Comparison of ENCODE assay signal across 22 cellular contexts in the genomic region with DNA sequence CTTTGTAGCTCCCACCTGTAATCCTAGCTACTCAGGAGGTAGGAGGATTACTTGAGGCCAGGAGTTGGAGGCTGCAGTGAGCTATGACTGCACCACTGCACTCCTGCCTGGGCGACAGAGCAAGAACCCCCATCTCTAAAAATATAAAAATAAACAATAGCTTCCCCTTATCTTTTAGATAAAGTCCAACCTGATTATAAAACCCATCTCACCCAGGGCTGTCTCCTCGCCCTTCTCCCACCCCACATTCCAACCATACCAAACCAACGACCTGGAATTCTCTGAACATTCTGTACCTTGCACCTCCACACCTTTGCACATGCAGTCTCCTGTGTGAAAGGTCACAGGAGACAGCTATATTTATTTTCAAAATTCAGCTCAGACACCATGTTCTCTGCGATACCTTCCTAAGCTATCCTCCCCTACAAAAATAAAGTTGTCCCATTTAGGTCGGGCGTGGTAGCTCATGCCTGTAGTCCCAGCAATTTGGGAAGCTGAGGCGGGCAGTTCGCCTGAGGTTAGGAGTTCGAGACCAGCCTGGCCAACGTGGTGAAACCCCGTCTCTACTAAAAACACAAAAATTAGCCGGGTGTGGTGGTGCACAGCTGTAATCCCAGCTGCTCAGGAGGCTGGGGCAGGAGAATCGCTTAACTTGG. TPM values are rescaled to one million over a fixed set of nuclear protein-coding genes. Genes with fewer than 3 reads are reported as not detected.
DNase-seq lines count a peak whose midpoint lies in the region; ATAC-seq, FAIRE-seq and TF ChIP-seq lines count a peak whose summit lies in the region.
"Had no signal": no experiment of that assay in that cellular context is flagged by ENCODE, and none has a peak within 500 bp of the region (broad histone marks: within the 10 kb centered on the region; RNA-seq: fewer than 3 reads in every experiment).

No MANE protein-coding gene starts in this region.

- CTCF ChIA-PET in HCT116 (lab: Charles Lee): interaction anchor here (0.7 to 1.2 kb wide), 3 partner anchors 12 to 48 kb away, joined by 3 to 4 read pairs (median 4); no protein-coding TSS in a partner anchor
- CTCF ChIA-PET in HepG2 (lab: Yijun Ruan, JAX; ENCODE audit: low intra/inter-chr PET ratio, low total read pairs): interaction anchor here (1.4 kb wide), 1 partner anchor 15 kb away, joined by 4 read pairs; no protein-coding TSS in a partner anchor

- H4K20me1 ChIP-seq in HCT116 (ENCODE audit: insufficient read depth) (no peaks in the 10 kb centered on the region), astrocyte (ENCODE audit: insufficient read depth, low read length) (no peaks in the 10 kb centered on the region), HepG2 (ENCODE audit: insufficient read depth, low read length) (no peaks in the 10 kb centered on the region)

- BruUV-seq in HCT116 (replicated peaks; lab: Mats Ljungman, UMichigan) (no TSS peak), HepG2 (replicated peaks; lab: Mats Ljungman, UMichigan) (no TSS peak)

- TF ChIP-seq EP300 in HepG2 (IDR thresholded peaks at IDR 0.05; ENCODE audit: low read depth in 2 of 2, low read length in 2 of 2) (peak in 1 of 2 experiments; percentile 72; a peak in 2 of 4 replicates), HepG2 (CRISPR knock-in tag; IDR thresholded peaks at IDR 0.05; ENCODE audit: borderline replicate concordance) (no peak)

- ATAC-seq in HCT116: peak; percentile 60; the same call in 1 of the 2 replicates
- ATAC-seq in HepG2: peak; percentile 91
- no peak for ATAC-seq in effector memory CD8-positive, alpha-beta T cell (replicated peaks)
- ATAC-seq: right cardiac atrium had no signal

- H3K27ac Mint-ChIP-seq in astrocyte (ENCODE audit: unreplicated experiment): no peak overlapping the region
- H3K27ac Mint-ChIP-seq in effector memory CD8-positive, alpha-beta T cell: no peak overlapping the region
- H3K27ac Mint-ChIP-seq: activated CD4-positive, alpha-beta T cell treated with anti-CD3 and anti-CD28 coated beads, Interleukin-2, amount 10 ng/mL, durations not matched to agents 7 days and 5 days; activated naive CD8-positive, alpha-beta T cell; H9 had no signal

- WGBS in HepG2 (ENCODE audit: low lambda C conversion rate): 34% methylated on average over 13 of the region's 13 CpGs
- WGBS in small intestine, 3 donors: 67 to 74% (median 67%) methylated on average over 13 of the region's 13 CpGs

- RAD21 ChIA-PET in HCT116 (lab: Charles Lee; ENCODE audit: low non-redundant PET in 1 of 2, low total read pairs in 2 of 2, uncharacterized antibody in 2 of 2, unreplicated experiment in 2 of 2): interaction anchor here in 1 of 2 experiments (1.1 kb wide), 1 partner anchor 15 kb away, joined by 3 read pairs; no protein-coding TSS in a partner anchor

- H3K4me3 ChIP-seq in HCT116 (replicated peaks in 1 of 2; ENCODE audit: low read depth in 1 of 2, low read length in 2 of 2): no peak overlapping the region
- no peak overlapping the region for H3K4me3 ChIP-seq in astrocyte (ENCODE audit: insufficient read depth, low read depth, low read length)
- no peak overlapping the region for H3K4me3 ChIP-seq in HepG2 (replicated peaks in 1 of 3; ENCODE audit: insufficient read depth in 1 of 3, low read depth in 2 of 3, low read length in 3 of 3)
- H3K4me3 ChIP-seq in small intestine (ENCODE audit: low read depth in 1 of 2, low read length in 2 of 2): no peak overlapping the region
- H3K4me3 ChIP-seq in tibial artery: no peak overlapping the region
- H3K4me3 ChIP-seq: ascending aorta, lung, SJCRH30 had no signal

- no peaks in the 10 kb centered on the region for H3K9me3 ChIP-seq in HCT116 (ENCODE audit: control insufficient read depth in 1 of 2, insufficient read depth in 1 of 2, low read depth in 1 of 2, low read length in 2 of 2)
- H3K9me3 ChIP-seq in astrocyte (ENCODE audit: insufficient read depth, low read depth, low read length): no peaks in the 10 kb centered on the region
- H3K9me3 ChIP-seq in HepG2 (ENCODE audit: low read length): no peaks in the 10 kb centered on the region
- no peaks in the 10 kb centered on the region for H3K9me3 ChIP-seq in small intestine (ENCODE audit: control insufficient read depth, low read depth)
- H3K9me3 ChIP-seq in tibial artery: no peaks in the 10 kb centered on the region
- H3K9me3 ChIP-seq: ascending aorta, SJCRH30 had no signal

- H3K4me3 Mint-ChIP-seq in astrocyte (ENCODE audit: unreplicated experiment): peak overlapping the region; percentile 45
- H3K4me3 Mint-ChIP-seq in effector memory CD8-positive, alpha-beta T cell: no peak overlapping the region
- H3K4me3 Mint-ChIP-seq: activated CD4-positive, alpha-beta T cell treated with anti-CD3 and anti-CD28 coated beads, Interleukin-2, amount 10 ng/mL, durations not matched to agents 7 days and 5 days; activated naive CD8-positive, alpha-beta T cell; H9 had no signal

- H3K36me3 ChIP-seq in HCT116 (ENCODE audit: control insufficient read depth in 1 of 2, insufficient read depth in 2 of 2, low read length in 2 of 2): no peaks in the 10 kb centered on the region
- no peaks in the 10 kb centered on the region for H3K36me3 ChIP-seq in astrocyte (ENCODE audit: insufficient read depth, low read length)
- no peaks in the 10 kb centered on the region for H3K36me3 ChIP-seq in HepG2 (replicated peaks in 1 of 2; ENCODE audit: control insufficient read depth in 1 of 2, insufficient read depth in 2 of 2, low read length in 2 of 2)
- peaks cover 0 to 2% of the 10 kb centered on the region in 2 donors for H3K36me3 ChIP-seq in small intestine (ENCODE audit: control insufficient read depth in 2 of 2, insufficient read depth in 2 of 2, low read length in 2 of 2)
- H3K36me3 ChIP-seq in tibial artery: no peaks in the 10 kb centered on the region
- H3K36me3 ChIP-seq: ascending aorta had no signal

- no peak overlapping the region for H3K27ac ChIP-seq in HCT116 (ENCODE audit: low read depth, low read length)
- H3K27ac ChIP-seq in astrocyte (ENCODE audit: low read depth, low read length): no peak overlapping the region
- peak overlapping the region; percentile 45 for H3K27ac ChIP-seq in HepG2 (ENCODE audit: extremely low read length, insufficient read depth, low read length)
- H3K27ac ChIP-seq in small intestine (ENCODE audit: low read depth in 1 of 2, low read length in 1 of 2): peak overlapping the region; percentile 55 to 86
- H3K27ac ChIP-seq in tibial artery: no peak overlapping the region
- H3K27ac ChIP-seq: ascending aorta, KMS-11, SJCRH30 had no signal

- peaks cover 1% of the 10 kb centered on the region for H3K9me3 Mint-ChIP-seq in astrocyte (ENCODE audit: unreplicated experiment)
- no peaks in the 10 kb centered on the region for H3K9me3 Mint-ChIP-seq in effector memory CD8-positive, alpha-beta T cell
- H3K9me3 Mint-ChIP-seq: activated CD4-positive, alpha-beta T cell treated with anti-CD3 and anti-CD28 coated beads, Interleukin-2, amount 10 ng/mL, durations not matched to agents 7 days and 5 days; H9 had no signal

- intact Hi-C loops in HCT116 (cut with micrococcal nuclease): no loop called here
- intact Hi-C loops in HepG2 (cut with micrococcal nuclease; ENCODE audit: unreplicated experiment): loop anchor here (1.0 kb wide), 1 partner anchor 46 kb away; no protein-coding TSS in a partner anchor
- intact Hi-C loops in head of caudate nucleus (cut with DNase I): no loop called here
- intact Hi-C loops in tibial artery (cut with DNase I; ENCODE audit: low total_unique reads): no loop called here

- POLR2A ChIA-PET in HCT116 (lab: Charles Lee) (no interaction called here), HepG2 (lab: Yijun Ruan, JAX) (interaction anchor here (0.7 to 3.4 kb wide), 15 partner anchors 9 to 218 kb away, joined by 3 to 26 read pairs (median 5); a partner anchor contains a TSS)

- peaks cover 2% of the 10 kb centered on the region for H3K36me3 Mint-ChIP-seq in astrocyte (ENCODE audit: low read depth, unreplicated experiment)
- no peaks in the 10 kb centered on the region for H3K36me3 Mint-ChIP-seq in effector memory CD8-positive, alpha-beta T cell (ENCODE audit: insufficient read depth)
- H3K36me3 Mint-ChIP-seq: activated naive CD8-positive, alpha-beta T cell had no signal

- in situ Hi-C loops in HepG2 (cut with HindIII; ENCODE audit: extremely low pct_ligation_motif_present, low pct_unique_long_range_greater_than_20kb) (no loop called here), KBM-7 (cut with MboI; ENCODE audit: low pct_unique_long_range_greater_than_20kb, low sequenced_read_pairs) (no loop called here)

- peaks cover 2% of the 10 kb centered on the region for H3K4me1 Mint-ChIP-seq in astrocyte (ENCODE audit: low read depth, unreplicated experiment)
- no peaks in the 10 kb centered on the region for H3K4me1 Mint-ChIP-seq in effector memory CD8-positive, alpha-beta T cell (ENCODE audit: low read depth in 2 of 2)

- H3K4me1 ChIP-seq in HCT116 (ENCODE audit: control insufficient read depth in 1 of 2, insufficient read depth in 2 of 2, low read length in 2 of 2): peaks cover 4 to 11% of the 10 kb centered on the region in 2 experiments; a peak in 3 of 4 replicates
- H3K4me1 ChIP-seq in astrocyte (ENCODE audit: insufficient read depth, low read length): no peaks in the 10 kb centered on the region
- H3K4me1 ChIP-seq in HepG2 (ENCODE audit: insufficient read depth, low read length): peaks cover 34% of the 10 kb centered on the region
- H3K4me1 ChIP-seq in small intestine (ENCODE audit: control insufficient read depth in 2 of 2, insufficient read depth in 1 of 2, low read depth in 1 of 2, low read length in 1 of 2): no peaks in the 10 kb centered on the region
- no peaks in the 10 kb centered on the region for H3K4me1 ChIP-seq in tibial artery
- H3K4me1 ChIP-seq: ascending aorta, SJCRH30 had no signal

- H3K27me3 ChIP-seq in HCT116 (ENCODE audit: insufficient read depth, low read length) (no peaks in the 10 kb centered on the region), astrocyte (ENCODE audit: insufficient read depth, low read length) (peaks cover 2% of the 10 kb centered on the region), HepG2 (ENCODE audit: control insufficient read depth in 1 of 2, insufficient read depth in 2 of 2, low read length in 2 of 2) (no peaks in the 10 kb centered on the region), small intestine (ENCODE audit: control insufficient read depth in 2 of 2, insufficient read depth in 2 of 2, low read length in 2 of 2) (no peaks in the 10 kb centered on the region), tibial artery (no peaks in the 10 kb centered on the region)
- H3K27me3 ChIP-seq: ascending aorta, SJCRH30 had no signal

- TF ChIP-seq RAD21 in HCT116 (IDR thresholded peaks at IDR 0.05; ENCODE audit: low read depth): no peak
- no peak for TF ChIP-seq RAD21 in HepG2 (CRISPR knock-in tag; IDR thresholded peaks at IDR 0.05)

- H3K4me2 ChIP-seq in HCT116 (ENCODE audit: low read length): peak overlapping the region; percentile 31; the same call in 1 of the 2 replicates
- no peak overlapping the region for H3K4me2 ChIP-seq in astrocyte (ENCODE audit: low read length)
- H3K4me2 ChIP-seq in HepG2 (ENCODE audit: low read depth, low read length): peak overlapping the region; percentile 34
- H3K4me2 ChIP-seq: KMS-11 had no signal

- no peaks in the 10 kb centered on the region for H3K79me2 ChIP-seq in HCT116 (ENCODE audit: insufficient read depth, low read length)
- H3K79me2 ChIP-seq in astrocyte (ENCODE audit: insufficient read depth, low read length): no peaks in the 10 kb centered on the region
- H3K79me2 ChIP-seq in HepG2 (ENCODE audit: insufficient read depth, low read length): no peaks in the 10 kb centered on the region

- H2AFZ ChIP-seq in HCT116 (ENCODE audit: low read depth, low read length, poor library complexity, severe bottlenecking) (peak overlapping the region; percentile 51), astrocyte (ENCODE audit: low read depth, low read length) (no peak overlapping the region), HepG2 (ENCODE audit: low read length) (no peak overlapping the region)

- no peak overlapping the region for H3K9ac ChIP-seq in HCT116 (ENCODE audit: low read length)
- no peak overlapping the region for H3K9ac ChIP-seq in astrocyte (ENCODE audit: low read length)
- H3K9ac ChIP-seq in HepG2 (ENCODE audit: insufficient read depth, low read depth, low read length): no peak overlapping the region
- H3K9ac ChIP-seq: KMS-11 had no signal

- FAIRE-seq in astrocyte (lab: Jason Lieb, UNC): no peak
- FAIRE-seq in HepG2 (lab: Jason Lieb, UNC): peak; percentile 63
- FAIRE-seq in small intestine (lab: Jason Lieb, UNC): no peak
- FAIRE-seq: D721Med had no signal

- no peaks in the 10 kb centered on the region for H3K9me2 ChIP-seq in HCT116 (ENCODE audit: insufficient read depth)

- TF ChIP-seq POLR2A in HCT116 (IDR thresholded peaks at IDR 0.05; ENCODE audit: borderline replicate concordance, extremely low read depth, insufficient read depth, insufficient read length): no peak
- no peak for TF ChIP-seq POLR2A in HepG2 (IDR thresholded peaks at IDR 0.05; ENCODE audit: insufficient read depth in 1 of 2, low read depth in 2 of 2, low read length in 2 of 2)

- DNase-seq in HCT116 (ENCODE audit: low read depth, low spot score) (no peak), astrocyte (ENCODE audit: low read depth) (no peak), HepG2 (ENCODE audit: low spot score) (peak; percentile 95), small intestine (peak; percentile 91), head of caudate nucleus (no peak), KBM-7 (no peak), tibial artery (no peak)
- DNase-seq in effector memory CD8-positive, alpha-beta T cell: no peak
- DNase-seq: activated CD4-positive, alpha-beta T cell treated with anti-CD3 and anti-CD28 coated beads, Interleukin-2, amount 10 ng/mL, durations not matched to agents 7 days and 5 days; C1 segment of cervical spinal cord; EL; H9; NCI-H1694; NCI-H748 treated with DMSO at 0.1 percent for 48 hours; OCI-M1; right cardiac atrium; SJCRH30 had no signal

- TF ChIP-seq CTCF in HCT116 (IDR thresholded peaks at IDR 0.05 in 2 of 3, conservative IDR thresholded peaks at IDR 0.05 in 1 of 3; ENCODE audit: borderline replicate concordance in 1 of 3, insufficient read depth in 1 of 3, low read depth in 2 of 3, low read length in 2 of 3) (no peak), astrocyte (IDR thresholded peaks at IDR 0.05; ENCODE audit: insufficient read depth, low read depth, low read length) (no peak), HepG2 (CRISPR knock-in tag; IDR thresholded peaks at IDR 0.05) (no peak), tibial artery (IDR thresholded peaks at IDR 0.05) (no peak)

- peaks cover 3% of the 10 kb centered on the region for H3K27me3 Mint-ChIP-seq in astrocyte (ENCODE audit: low read depth, unreplicated experiment)
- peaks cover 46 to 51% of the 10 kb centered on the region in 2 donors for H3K27me3 Mint-ChIP-seq in effector memory CD8-positive, alpha-beta T cell

RNA-seq across cellular contexts. Expression of a gene that starts 7.7 kb away (rescaled TPM):
- 0.27 TPM for total RNA-seq in HCT116 (2021; ENCODE audit: unreplicated experiment)
- 0.04 and 0.23 TPM in 2 replicates for polyA plus RNA-seq in HCT116 (2012)
- 13.3 and 14.3 TPM in 2 replicates for total RNA-seq in astrocyte
- 0.07 and 0.13 TPM in 2 replicates for total RNA-seq in HepG2 (2016; rRNA removed; fragmentation: Illumina TruSeq; extraction: Trizol)
- not detected in 2 replicates for total RNA-seq in HepG2 (2016; cell fraction: cytosol; rRNA removed; fragmentation: Illumina TruSeq; extraction: Trizol; ENCODE audit: low read depth)
- total RNA-seq in HepG2 (2016; cell fraction: insoluble cytoplasmic fraction; rRNA removed; fragmentation: Illumina TruSeq; extraction: Trizol): 0.17 TPM in 1 of 2 replicates, not detected in the other
- 0.10 and 0.15 TPM in 2 replicates for total RNA-seq in HepG2 (2016; cell fraction: membrane; rRNA removed; fragmentation: Illumina TruSeq; extraction: Trizol)
- total RNA-seq in HepG2 (2016; cell fraction: nucleus; rRNA removed; fragmentation: Illumina TruSeq; extraction: Trizol): 0.38 TPM in 1 of 2 replicates, not detected in the other
- polyA plus RNA-seq in HepG2 (2011; rRNA removed): 0.63 and 1.1 TPM in 2 replicates
- 0.94 and 1.3 TPM in 2 replicates for polyA plus RNA-seq in HepG2 (2011; cell fraction: cytosol; rRNA removed)
- 2.3 and 2.5 TPM in 2 replicates for polyA plus RNA-seq in HepG2 (2011; cell fraction: nucleus; rRNA removed)
- polyA plus RNA-seq in HepG2 (2012): 1.3 and 1.7 TPM in 2 replicates
- polyA plus RNA-seq in HepG2 (2016; cell fraction: cytosol; fragmentation: Illumina TruSeq; extraction: Trizol; ENCODE audit: low read depth): not detected in 2 replicates
- 0.19 and 0.40 TPM in 2 replicates for polyA plus RNA-seq in HepG2 (2016; cell fraction: insoluble cytoplasmic fraction; fragmentation: Illumina TruSeq; extraction: Trizol; ENCODE audit: low read depth)
- 0.23 and 0.27 TPM in 2 replicates for polyA plus RNA-seq in HepG2 (2016; cell fraction: membrane; fragmentation: Illumina TruSeq; extraction: Trizol; ENCODE audit: low read depth)
- not detected in 2 replicates for polyA plus RNA-seq in HepG2 (2016; cell fraction: nucleus; fragmentation: Illumina TruSeq; extraction: Trizol; ENCODE audit: insufficient read depth, low read depth)
- 1.2 and 3.2 TPM in 2 replicates for polyA minus RNA-seq in HepG2 (2011; rRNA and poly(A)+ RNA removed; ENCODE audit: low replicate concordance)
- polyA minus RNA-seq in HepG2 (2011; cell fraction: cytosol; rRNA and poly(A)+ RNA removed): 0.44 TPM in 1 of 2 replicates, not detected in the other
- polyA minus RNA-seq in HepG2 (2011; cell fraction: nucleus; rRNA and poly(A)+ RNA removed): 0.50 and 0.90 TPM in 2 replicates
- polyA plus RNA-seq in small intestine: 100 to 1,000 TPM in 2 of 3 donors, 10 to 100 TPM in 1; 52.9 to 355 (median 218) TPM

RNA-seq across cellular contexts. Expression of a gene that starts 22.1 kb away (rescaled TPM):
- total RNA-seq in HCT116 (2021; ENCODE audit: unreplicated experiment) (134 TPM), astrocyte (169 and 182 TPM in 2 replicates), HepG2 (2016; rRNA removed; fragmentation: Illumina TruSeq; extraction: Trizol) (329 and 420 TPM in 2 replicates)
- 93.4 and 124 TPM in 2 replicates for polyA plus RNA-seq in HCT116 (2012)
- total RNA-seq in HepG2 (2016; cell fraction: cytosol; rRNA removed; fragmentation: Illumina TruSeq; extraction: Trizol; ENCODE audit: low read depth): 142 and 155 TPM in 2 replicates
- 341 and 464 TPM in 2 replicates for total RNA-seq in HepG2 (2016; cell fraction: insoluble cytoplasmic fraction; rRNA removed; fragmentation: Illumina TruSeq; extraction: Trizol)
- 156 and 160 TPM in 2 replicates for total RNA-seq in HepG2 (2016; cell fraction: membrane; rRNA removed; fragmentation: Illumina TruSeq; extraction: Trizol)
- total RNA-seq in HepG2 (2016; cell fraction: nucleus; rRNA removed; fragmentation: Illumina TruSeq; extraction: Trizol): 109 and 136 TPM in 2 replicates
- polyA plus RNA-seq in HepG2 (2011; rRNA removed) (118 and 123 TPM in 2 replicates), small intestine (100 to 1,000 TPM; 117 to 164 (median 147) TPM)
- 96.8 and 121 TPM in 2 replicates for polyA plus RNA-seq in HepG2 (2011; cell fraction: cytosol; rRNA removed)
- 57.8 and 65.3 TPM in 2 replicates for polyA plus RNA-seq in HepG2 (2011; cell fraction: nucleus; rRNA removed)
- 191 and 236 TPM in 2 replicates for polyA plus RNA-seq in HepG2 (2012)
- polyA plus RNA-seq in HepG2 (2016; cell fraction: cytosol; fragmentation: Illumina TruSeq; extraction: Trizol; ENCODE audit: low read depth): 177 and 226 TPM in 2 replicates
- polyA plus RNA-seq in HepG2 (2016; cell fraction: insoluble cytoplasmic fraction; fragmentation: Illumina TruSeq; extraction: Trizol; ENCODE audit: low read depth): 443 and 518 TPM in 2 replicates
- polyA plus RNA-seq in HepG2 (2016; cell fraction: membrane; fragmentation: Illumina TruSeq; extraction: Trizol; ENCODE audit: low read depth): 154 and 175 TPM in 2 replicates
- 256 and 271 TPM in 2 replicates for polyA plus RNA-seq in HepG2 (2016; cell fraction: nucleus; fragmentation: Illumina TruSeq; extraction: Trizol; ENCODE audit: insufficient read depth, low read depth)
- 17.7 and 30.4 TPM in 2 replicates for polyA minus RNA-seq in HepG2 (2011; rRNA and poly(A)+ RNA removed; ENCODE audit: low replicate concordance)
- 72.9 and 76.8 TPM in 2 replicates for polyA minus RNA-seq in HepG2 (2011; cell fraction: cytosol; rRNA and poly(A)+ RNA removed)
- polyA minus RNA-seq in HepG2 (2011; cell fraction: nucleus; rRNA and poly(A)+ RNA removed): 33.7 and 36.6 TPM in 2 replicates

RNA-seq across cellular contexts. Expression of a gene that starts 28.8 kb away (rescaled TPM):
- total RNA-seq in HCT116 (2021; ENCODE audit: unreplicated experiment) (17.8 TPM), astrocyte (911 and 1,063 TPM in 2 replicates), HepG2 (2016; rRNA removed; fragmentation: Illumina TruSeq; extraction: Trizol) (1.6 and 5.2 TPM in 2 replicates)
- 14.1 and 15.1 TPM in 2 replicates for polyA plus RNA-seq in HCT116 (2012)
- 0.20 and 0.44 TPM in 2 replicates for total RNA-seq in HepG2 (2016; cell fraction: cytosol; rRNA removed; fragmentation: Illumina TruSeq; extraction: Trizol; ENCODE audit: low read depth)
- 2.1 and 5.2 TPM in 2 replicates for total RNA-seq in HepG2 (2016; cell fraction: insoluble cytoplasmic fraction; rRNA removed; fragmentation: Illumina TruSeq; extraction: Trizol)
- 0.71 and 0.79 TPM in 2 replicates for total RNA-seq in HepG2 (2016; cell fraction: membrane; rRNA removed; fragmentation: Illumina TruSeq; extraction: Trizol)
- total RNA-seq in HepG2 (2016; cell fraction: nucleus; rRNA removed; fragmentation: Illumina TruSeq; extraction: Trizol): 4.6 and 5.5 TPM in 2 replicates
- polyA plus RNA-seq in HepG2 (2011; rRNA removed) (9.8 and 11.3 TPM in 2 replicates), small intestine (100 to 1,000 TPM in 1 of 3 donors, 10 to 100 TPM in 1, 1 to 10 TPM in 1; 6.9 to 105 (median 16.8) TPM)
- 5.8 and 6.5 TPM in 2 replicates for polyA plus RNA-seq in HepG2 (2011; cell fraction: cytosol; rRNA removed)
- 25.6 and 29.7 TPM in 2 replicates for polyA plus RNA-seq in HepG2 (2011; cell fraction: nucleus; rRNA removed)
- polyA plus RNA-seq in HepG2 (2012): 4.8 and 11.1 TPM in 2 replicates
- polyA plus RNA-seq in HepG2 (2016; cell fraction: cytosol; fragmentation: Illumina TruSeq; extraction: Trizol; ENCODE audit: low read depth): 0.14 and 0.26 TPM in 2 replicates
- polyA plus RNA-seq in HepG2 (2016; cell fraction: insoluble cytoplasmic fraction; fragmentation: Illumina TruSeq; extraction: Trizol; ENCODE audit: low read depth): 1.7 and 2.1 TPM in 2 replicates
- 0.27 and 0.44 TPM in 2 replicates for polyA plus RNA-seq in HepG2 (2016; cell fraction: membrane; fragmentation: Illumina TruSeq; extraction: Trizol; ENCODE audit: low read depth)
- polyA plus RNA-seq in HepG2 (2016; cell fraction: nucleus; fragmentation: Illumina TruSeq; extraction: Trizol; ENCODE audit: insufficient read depth, low read depth): 9.4 and 10.2 TPM in 2 replicates
- polyA minus RNA-seq in HepG2 (2011; rRNA and poly(A)+ RNA removed; ENCODE audit: low replicate concordance): 1.4 and 12.3 TPM in 2 replicates
- polyA minus RNA-seq in HepG2 (2011; cell fraction: cytosol; rRNA and poly(A)+ RNA removed): 2.5 and 3.8 TPM in 2 replicates
- polyA minus RNA-seq in HepG2 (2011; cell fraction: nucleus; rRNA and poly(A)+ RNA removed): 4.5 and 4.8 TPM in 2 replicates

RNA-seq across cellular contexts. Expression of a gene that starts 41.1 kb away (rescaled TPM):
- total RNA-seq in HCT116 (2021; ENCODE audit: unreplicated experiment): 146 TPM
- 131 and 154 TPM in 2 replicates for polyA plus RNA-seq in HCT116 (2012)
- 81.2 and 82.8 TPM in 2 replicates for total RNA-seq in astrocyte
- 216 and 230 TPM in 2 replicates for total RNA-seq in HepG2 (2016; rRNA removed; fragmentation: Illumina TruSeq; extraction: Trizol)
- 92.0 and 105 TPM in 2 replicates for total RNA-seq in HepG2 (2016; cell fraction: cytosol; rRNA removed; fragmentation: Illumina TruSeq; extraction: Trizol; ENCODE audit: low read depth)
- 222 and 225 TPM in 2 replicates for total RNA-seq in HepG2 (2016; cell fraction: insoluble cytoplasmic fraction; rRNA removed; fragmentation: Illumina TruSeq; extraction: Trizol)
- 260 and 273 TPM in 2 replicates for total RNA-seq in HepG2 (2016; cell fraction: membrane; rRNA removed; fragmentation: Illumina TruSeq; extraction: Trizol)
- total RNA-seq in HepG2 (2016; cell fraction: nucleus; rRNA removed; fragmentation: Illumina TruSeq; extraction: Trizol): 197 and 215 TPM in 2 replicates
- 559 and 589 TPM in 2 replicates for polyA plus RNA-seq in HepG2 (2011; rRNA removed)
- 516 and 523 TPM in 2 replicates for polyA plus RNA-seq in HepG2 (2011; cell fraction: cytosol; rRNA removed)
- 726 and 748 TPM in 2 replicates for polyA plus RNA-seq in HepG2 (2011; cell fraction: nucleus; rRNA removed)
- 375 and 450 TPM in 2 replicates for polyA plus RNA-seq in HepG2 (2012)
- polyA plus RNA-seq in HepG2 (2016; cell fraction: cytosol; fragmentation: Illumina TruSeq; extraction: Trizol; ENCODE audit: low read depth): 179 and 202 TPM in 2 replicates
- polyA plus RNA-seq in HepG2 (2016; cell fraction: insoluble cytoplasmic fraction; fragmentation: Illumina TruSeq; extraction: Trizol; ENCODE audit: low read depth): 319 and 338 TPM in 2 replicates
- polyA plus RNA-seq in HepG2 (2016; cell fraction: membrane; fragmentation: Illumina TruSeq; extraction: Trizol; ENCODE audit: low read depth): 363 and 438 TPM in 2 replicates
- 462 and 464 TPM in 2 replicates for polyA plus RNA-seq in HepG2 (2016; cell fraction: nucleus; fragmentation: Illumina TruSeq; extraction: Trizol; ENCODE audit: insufficient read depth, low read depth)
- polyA minus RNA-seq in HepG2 (2011; rRNA and poly(A)+ RNA removed; ENCODE audit: low replicate concordance): 284 and 598 TPM in 2 replicates
- 252 and 275 TPM in 2 replicates for polyA minus RNA-seq in HepG2 (2011; cell fraction: cytosol; rRNA and poly(A)+ RNA removed)
- 335 and 404 TPM in 2 replicates for polyA minus RNA-seq in HepG2 (2011; cell fraction: nucleus; rRNA and poly(A)+ RNA removed)
- 100 to 1,000 TPM; 101 to 120 (median 115) TPM for polyA plus RNA-seq in small intestine

Comparison
In these comparisons a context has a peak if more than half of its experiments do, and no peak if none do; other contexts are left out.
1. DNase-seq: peak in HepG2 (single experiment) and small intestine (single experiment); none in HCT116 (single experiment), astrocyte (single experiment), head of caudate nucleus (0 of 42), KBM-7 (single experiment), tibial artery (0 of 2) and effector memory CD8-positive, alpha-beta T cell (0 of 3).
2. H3K27ac ChIP-seq: peak in HepG2 (single experiment) and small intestine (2 of 2); none in HCT116 (single experiment), astrocyte (single experiment) and tibial artery (0 of 2).
3. RNA of a gene that starts 7.7 kb away (total RNA-seq): 13.3 to 14.3 TPM in astrocyte; 0.27 TPM in HCT116 (single experiment) and 0.07 to 0.38 TPM in HepG2; every median in the first group is over 10 times any median in the second.
4. RNA of a gene that starts 28.8 kb away (total RNA-seq): 911 to 1,063 TPM in astrocyte; 17.8 TPM in HCT116 (single experiment) and 0.20 to 5.5 TPM in HepG2; every median in the first group is over 10 times any median in the second.